ENCODE assay signal across 1 cellular context in the genomic region with DNA sequence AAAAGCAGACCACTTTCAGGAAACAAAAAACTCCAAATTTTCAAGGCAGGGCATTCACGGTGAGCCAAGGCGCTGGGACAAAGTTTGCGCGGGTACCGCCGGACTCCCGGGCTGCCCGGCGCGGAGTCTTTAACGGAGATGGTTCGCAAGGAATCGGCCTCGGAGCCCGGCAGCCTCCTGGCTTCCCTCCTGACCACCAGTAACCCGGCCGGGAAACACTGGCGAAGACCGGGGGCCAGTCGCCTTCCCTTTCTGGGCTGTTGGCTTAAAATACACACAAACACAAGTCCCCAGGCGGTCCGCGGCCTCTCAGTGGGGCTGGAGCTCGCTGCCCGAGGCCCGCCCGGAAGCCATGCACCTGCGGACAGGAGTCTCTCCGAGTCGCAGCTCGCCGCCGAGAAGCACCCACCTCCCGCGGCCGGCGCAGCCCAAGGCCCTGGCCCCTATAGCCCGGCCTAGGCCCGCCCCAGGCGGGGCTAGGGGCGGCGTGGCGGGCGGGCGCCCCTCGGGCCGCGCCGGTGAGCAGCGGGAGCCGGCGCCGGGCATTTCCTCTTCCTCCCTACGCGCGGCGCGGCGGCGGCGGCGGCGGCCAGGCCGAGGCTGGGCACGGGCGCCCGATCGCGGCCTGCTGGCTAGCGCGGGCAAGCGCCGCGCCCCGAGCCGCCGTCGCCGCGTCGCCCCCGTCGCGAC.
A peak's percentile ranks its signal among the peaks of the same experiment; 100 is the strongest.
TF ChIP-seq lines count a peak whose summit lies in the region.

No MANE protein-coding gene starts in this region.

TF ChIP-seq in K562, 482 proteins besides CTCF, POLR2A, EP300 and RAD21 (continued from another document and continues in another):
- TF ChIP-seq, protein P1, sequence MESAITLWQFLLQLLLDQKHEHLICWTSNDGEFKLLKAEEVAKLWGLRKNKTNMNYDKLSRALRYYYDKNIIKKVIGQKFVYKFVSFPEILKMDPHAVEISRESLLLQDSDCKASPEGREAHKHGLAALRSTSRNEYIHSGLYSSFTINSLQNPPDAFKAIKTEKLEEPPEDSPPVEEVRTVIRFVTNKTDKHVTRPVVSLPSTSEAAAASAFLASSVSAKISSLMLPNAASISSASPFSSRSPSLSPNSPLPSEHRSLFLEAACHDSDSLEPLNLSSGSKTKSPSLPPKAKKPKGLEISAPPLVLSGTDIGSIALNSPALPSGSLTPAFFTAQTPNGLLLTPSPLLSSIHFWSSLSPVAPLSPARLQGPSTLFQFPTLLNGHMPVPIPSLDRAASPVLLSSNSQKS (CRISPR knock-in tag; IDR thresholded peaks at IDR 0.05) = no peak
- no peak for TF ChIP-seq POU5F1 (IDR thresholded peaks at IDR 0.05; ENCODE audit: borderline replicate concordance, low read depth, low read length, partially characterized antibody)
- no peak for TF ChIP-seq TOE1 (IDR thresholded peaks at IDR 0.05; ENCODE audit: borderline replicate concordance)
- no peak for TF ChIP-seq TOE1 (CRISPR knock-in tag; IDR thresholded peaks at IDR 0.05; ENCODE audit: borderline replicate concordance, low read depth)
- TF ChIP-seq ZNF197 (CRISPR knock-in tag; IDR thresholded peaks at IDR 0.05; ENCODE audit: low read depth) = no peak
- TF ChIP-seq RBFOX2 (IDR thresholded peaks at IDR 0.05; ENCODE audit: low read depth, low read length) = peak; percentile 86
- no peak for TF ChIP-seq WHSC1 (IDR thresholded peaks at IDR 0.05; ENCODE audit: low read length)
- TF ChIP-seq PHF21A (IDR thresholded peaks at IDR 0.05; ENCODE audit: borderline replicate concordance, low read depth) = 0 out of 2 replicates have a peak, but pooled peaks have one; percentile 12
- TF ChIP-seq SETDB1 (IDR thresholded peaks at IDR 0.05; ENCODE audit: low read length) = no peak
- peak; percentile 47; the same call in 1 of the 2 replicates for TF ChIP-seq GATAD2B (IDR thresholded peaks at IDR 0.05; ENCODE audit: borderline replicate concordance)
- TF ChIP-seq, protein P2, sequence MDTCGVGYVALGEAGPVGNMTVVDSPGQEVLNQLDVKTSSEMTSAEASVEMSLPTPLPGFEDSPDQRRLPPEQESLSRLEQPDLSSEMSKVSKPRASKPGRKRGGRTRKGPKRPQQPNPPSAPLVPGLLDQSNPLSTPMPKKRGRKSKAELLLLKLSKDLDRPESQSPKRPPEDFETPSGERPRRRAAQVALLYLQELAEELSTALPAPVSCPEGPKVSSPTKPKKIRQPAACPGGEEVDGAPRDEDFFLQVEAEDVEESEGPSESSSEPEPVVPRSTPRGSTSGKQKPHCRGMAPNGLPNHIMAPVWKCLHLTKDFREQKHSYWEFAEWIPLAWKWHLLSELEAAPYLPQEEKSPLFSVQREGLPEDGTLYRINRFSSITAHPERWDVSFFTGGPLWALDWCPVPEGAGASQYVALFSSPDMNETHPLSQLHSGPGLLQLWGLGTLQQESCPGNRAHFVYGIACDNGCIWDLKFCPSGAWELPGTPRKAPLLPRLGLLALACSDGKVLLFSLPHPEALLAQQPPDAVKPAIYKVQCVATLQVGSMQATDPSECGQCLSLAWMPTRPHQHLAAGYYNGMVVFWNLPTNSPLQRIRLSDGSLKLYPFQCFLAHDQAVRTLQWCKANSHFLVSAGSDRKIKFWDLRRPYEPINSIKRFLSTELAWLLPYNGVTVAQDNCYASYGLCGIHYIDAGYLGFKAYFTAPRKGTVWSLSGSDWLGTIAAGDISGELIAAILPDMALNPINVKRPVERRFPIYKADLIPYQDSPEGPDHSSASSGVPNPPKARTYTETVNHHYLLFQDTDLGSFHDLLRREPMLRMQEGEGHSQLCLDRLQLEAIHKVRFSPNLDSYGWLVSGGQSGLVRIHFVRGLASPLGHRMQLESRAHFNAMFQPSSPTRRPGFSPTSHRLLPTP (IDR thresholded peaks at IDR 0.05; ENCODE audit: borderline replicate concordance, extremely low read depth, insufficient read length) = no peak
- no peak for TF ChIP-seq GABPB2 (CRISPR knock-in tag; conservative IDR thresholded peaks at IDR 0.05)
- TF ChIP-seq HNRNPL (IDR thresholded peaks at IDR 0.05; ENCODE audit: low read depth, low read length) = no peak
- TF ChIP-seq, protein P3, sequence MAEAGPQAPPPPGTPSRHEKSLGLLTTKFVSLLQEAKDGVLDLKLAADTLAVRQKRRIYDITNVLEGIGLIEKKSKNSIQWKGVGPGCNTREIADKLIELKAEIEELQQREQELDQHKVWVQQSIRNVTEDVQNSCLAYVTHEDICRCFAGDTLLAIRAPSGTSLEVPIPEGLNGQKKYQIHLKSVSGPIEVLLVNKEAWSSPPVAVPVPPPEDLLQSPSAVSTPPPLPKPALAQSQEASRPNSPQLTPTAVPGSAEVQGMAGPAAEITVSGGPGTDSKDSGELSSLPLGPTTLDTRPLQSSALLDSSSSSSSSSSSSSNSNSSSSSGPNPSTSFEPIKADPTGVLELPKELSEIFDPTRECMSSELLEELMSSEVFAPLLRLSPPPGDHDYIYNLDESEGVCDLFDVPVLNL (CRISPR knock-in tag; IDR thresholded peaks at IDR 0.05; ENCODE audit: low read depth) = no peak
- no peak for TF ChIP-seq NFYB (IDR thresholded peaks at IDR 0.05; ENCODE audit: extremely low read depth, insufficient read length)
- TF ChIP-seq, protein P4, sequence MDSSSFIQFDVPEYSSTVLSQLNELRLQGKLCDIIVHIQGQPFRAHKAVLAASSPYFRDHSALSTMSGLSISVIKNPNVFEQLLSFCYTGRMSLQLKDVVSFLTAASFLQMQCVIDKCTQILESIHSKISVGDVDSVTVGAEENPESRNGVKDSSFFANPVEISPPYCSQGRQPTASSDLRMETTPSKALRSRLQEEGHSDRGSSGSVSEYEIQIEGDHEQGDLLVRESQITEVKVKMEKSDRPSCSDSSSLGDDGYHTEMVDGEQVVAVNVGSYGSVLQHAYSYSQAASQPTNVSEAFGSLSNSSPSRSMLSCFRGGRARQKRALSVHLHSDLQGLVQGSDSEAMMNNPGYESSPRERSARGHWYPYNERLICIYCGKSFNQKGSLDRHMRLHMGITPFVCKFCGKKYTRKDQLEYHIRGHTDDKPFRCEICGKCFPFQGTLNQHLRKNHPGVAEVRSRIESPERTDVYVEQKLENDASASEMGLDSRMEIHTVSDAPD (CRISPR knock-in tag; IDR thresholded peaks at IDR 0.05) = no peak
- TF ChIP-seq MAZ (CRISPR knock-in tag; conservative IDR thresholded peaks at IDR 0.05 in 1 of 2, IDR thresholded peaks at IDR 0.05 in 1 of 2) = 0 out of 4 replicates have a peak, but pooled peaks of 1 of the 2 experiments have one; percentile 35
- no peak for TF ChIP-seq ZNF507 (tag; conservative IDR thresholded peaks at IDR 0.05)
- TF ChIP-seq ESRRB (CRISPR knock-in tag; IDR thresholded peaks at IDR 0.05; ENCODE audit: borderline replicate concordance) = no peak
- no peak for TF ChIP-seq ZNF644 (tag; IDR thresholded peaks at IDR 0.05; ENCODE audit: low read depth)
- TF ChIP-seq SP1 (CRISPR knock-in tag; IDR thresholded peaks at IDR 0.05) = no peak
- no peak for TF ChIP-seq NR1H2 (CRISPR knock-in tag; IDR thresholded peaks at IDR 0.05)
- no peak for TF ChIP-seq TGIF2 (CRISPR knock-in tag; IDR thresholded peaks at IDR 0.05)
- TF ChIP-seq, protein P5, sequence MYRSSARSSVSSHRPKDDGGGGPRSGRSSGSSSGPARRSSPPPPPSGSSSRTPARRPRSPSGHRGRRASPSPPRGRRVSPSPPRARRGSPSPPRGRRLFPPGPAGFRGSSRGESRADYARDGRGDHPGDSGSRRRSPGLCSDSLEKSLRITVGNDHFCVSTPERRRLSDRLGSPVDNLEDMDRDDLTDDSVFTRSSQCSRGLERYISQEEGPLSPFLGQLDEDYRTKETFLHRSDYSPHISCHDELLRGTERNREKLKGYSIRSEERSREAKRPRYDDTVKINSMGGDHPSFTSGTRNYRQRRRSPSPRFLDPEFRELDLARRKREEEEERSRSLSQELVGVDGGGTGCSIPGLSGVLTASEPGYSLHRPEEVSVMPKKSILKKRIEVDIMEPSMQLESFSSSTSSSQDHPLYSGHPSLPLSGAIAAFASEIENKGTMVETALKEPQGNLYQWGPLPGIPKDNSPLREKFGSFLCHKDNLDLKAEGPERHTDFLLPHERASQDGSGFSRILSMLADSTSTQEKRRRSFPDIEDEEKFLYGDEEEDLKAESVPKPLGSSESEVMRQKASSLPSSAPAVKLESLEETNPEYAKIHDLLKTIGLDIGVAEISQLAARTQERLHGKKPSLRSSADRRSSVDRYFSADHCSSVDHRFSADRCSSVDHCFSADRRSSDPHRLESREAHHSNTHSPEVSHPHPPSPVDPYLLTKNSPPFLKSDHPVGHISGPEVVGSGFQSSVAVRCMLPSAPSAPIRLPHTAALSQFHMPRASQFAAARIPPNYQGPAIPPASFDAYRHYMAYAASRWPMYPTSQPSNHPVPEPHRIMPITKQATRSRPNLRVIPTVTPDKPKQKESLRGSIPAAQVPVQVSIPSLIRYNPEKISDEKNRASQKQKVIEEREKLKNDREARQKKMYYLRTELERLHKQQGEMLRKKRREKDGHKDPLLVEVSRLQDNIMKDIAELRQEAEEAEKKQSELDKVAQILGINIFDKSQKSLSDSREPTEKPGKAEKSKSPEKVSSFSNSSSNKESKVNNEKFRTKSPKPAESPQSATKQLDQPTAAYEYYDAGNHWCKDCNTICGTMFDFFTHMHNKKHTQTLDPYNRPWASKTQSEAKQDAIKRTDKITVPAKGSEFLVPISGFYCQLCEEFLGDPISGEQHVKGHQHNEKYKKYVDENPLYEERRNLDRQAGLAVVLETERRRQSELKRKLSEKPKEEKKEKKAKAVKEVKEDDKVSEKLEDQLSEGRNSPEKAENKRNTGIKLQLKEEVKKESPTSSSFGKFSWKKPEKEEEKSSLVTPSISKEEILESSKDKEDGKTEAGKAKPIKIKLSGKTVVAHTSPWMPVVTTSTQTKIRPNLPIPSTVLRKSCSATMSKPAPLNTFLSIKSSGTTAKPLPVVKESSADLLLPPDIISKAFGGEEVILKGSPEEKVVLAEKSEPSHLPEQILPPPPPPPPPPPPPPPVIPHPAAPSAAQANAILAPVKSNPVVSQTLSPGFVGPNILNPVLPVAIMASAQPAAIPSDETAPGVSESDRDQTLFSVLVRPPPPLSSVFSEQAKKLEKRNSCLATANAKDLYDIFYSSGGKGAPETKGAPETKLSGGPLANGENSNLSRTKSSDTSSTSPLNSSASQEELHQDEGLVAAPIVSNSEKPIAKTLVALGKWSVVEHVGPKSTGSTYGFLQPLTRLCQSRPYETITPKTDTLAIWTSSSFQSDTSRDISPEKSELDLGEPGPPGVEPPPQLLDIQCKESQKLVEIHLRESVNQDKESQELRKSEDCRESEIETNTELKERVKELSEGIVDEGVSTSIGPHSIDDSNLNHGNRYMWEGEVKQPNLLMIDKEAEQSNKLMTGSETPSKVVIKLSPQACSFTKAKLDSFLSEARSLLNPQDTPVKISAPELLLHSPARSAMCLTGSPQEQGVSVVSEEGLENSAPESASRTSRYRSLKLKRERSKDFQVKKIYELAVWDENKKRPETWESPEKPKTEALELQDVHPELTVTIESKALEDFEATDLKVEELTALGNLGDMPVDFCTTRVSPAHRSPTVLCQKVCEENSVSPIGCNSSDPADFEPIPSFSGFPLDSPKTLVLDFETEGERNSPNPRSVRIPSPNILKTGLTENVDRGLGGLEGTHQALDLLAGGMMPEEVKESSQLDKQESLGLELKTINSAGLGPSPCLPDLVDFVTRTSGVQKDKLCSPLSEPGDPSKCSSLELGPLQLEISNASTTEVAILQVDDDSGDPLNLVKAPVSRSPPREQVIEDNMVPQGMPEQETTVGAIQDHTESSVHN (IDR thresholded peaks at IDR 0.05; ENCODE audit: borderline replicate concordance in 1 of 2, low read depth in 1 of 2) = no peak
- TF ChIP-seq ESRRA (IDR thresholded peaks at IDR 0.05; ENCODE audit: borderline replicate concordance, low read depth) = no peak
- TF ChIP-seq ZNF224 (CRISPR knock-in tag; IDR thresholded peaks at IDR 0.05) = no peak
- TF ChIP-seq, protein P6, sequence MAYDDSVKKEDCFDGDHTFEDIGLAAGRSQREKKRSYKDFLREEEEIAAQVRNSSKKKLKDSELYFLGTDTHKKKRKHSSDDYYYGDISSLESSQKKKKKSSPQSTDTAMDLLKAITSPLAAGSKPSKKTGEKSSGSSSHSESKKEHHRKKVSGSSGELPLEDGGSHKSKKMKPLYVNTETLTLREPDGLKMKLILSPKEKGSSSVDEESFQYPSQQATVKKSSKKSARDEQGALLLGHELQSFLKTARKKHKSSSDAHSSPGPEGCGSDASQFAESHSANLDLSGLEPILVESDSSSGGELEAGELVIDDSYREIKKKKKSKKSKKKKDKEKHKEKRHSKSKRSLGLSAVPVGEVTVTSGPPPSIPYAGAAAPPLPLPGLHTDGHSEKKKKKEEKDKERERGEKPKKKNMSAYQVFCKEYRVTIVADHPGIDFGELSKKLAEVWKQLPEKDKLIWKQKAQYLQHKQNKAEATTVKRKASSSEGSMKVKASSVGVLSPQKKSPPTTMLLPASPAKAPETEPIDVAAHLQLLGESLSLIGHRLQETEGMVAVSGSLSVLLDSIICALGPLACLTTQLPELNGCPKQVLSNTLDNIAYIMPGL (CRISPR knock-in tag; IDR thresholded peaks at IDR 0.05) = 0 out of 2 replicates have a peak, but pooled peaks have one; percentile 29
- no peak for TF ChIP-seq SMAD1 (IDR thresholded peaks at IDR 0.05; ENCODE audit: low read depth, low read length, partially characterized antibody)
- TF ChIP-seq ASH1L (IDR thresholded peaks at IDR 0.05; ENCODE audit: borderline replicate concordance, low read depth, partially characterized antibody) = no peak
- no peak for TF ChIP-seq ILK (tag; IDR thresholded peaks at IDR 0.05; ENCODE audit: borderline replicate concordance, low read depth)
- TF ChIP-seq, protein P7, sequence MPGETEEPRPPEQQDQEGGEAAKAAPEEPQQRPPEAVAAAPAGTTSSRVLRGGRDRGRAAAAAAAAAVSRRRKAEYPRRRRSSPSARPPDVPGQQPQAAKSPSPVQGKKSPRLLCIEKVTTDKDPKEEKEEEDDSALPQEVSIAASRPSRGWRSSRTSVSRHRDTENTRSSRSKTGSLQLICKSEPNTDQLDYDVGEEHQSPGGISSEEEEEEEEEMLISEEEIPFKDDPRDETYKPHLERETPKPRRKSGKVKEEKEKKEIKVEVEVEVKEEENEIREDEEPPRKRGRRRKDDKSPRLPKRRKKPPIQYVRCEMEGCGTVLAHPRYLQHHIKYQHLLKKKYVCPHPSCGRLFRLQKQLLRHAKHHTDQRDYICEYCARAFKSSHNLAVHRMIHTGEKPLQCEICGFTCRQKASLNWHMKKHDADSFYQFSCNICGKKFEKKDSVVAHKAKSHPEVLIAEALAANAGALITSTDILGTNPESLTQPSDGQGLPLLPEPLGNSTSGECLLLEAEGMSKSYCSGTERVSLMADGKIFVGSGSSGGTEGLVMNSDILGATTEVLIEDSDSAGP (CRISPR knock-in tag; IDR thresholded peaks at IDR 0.05) = no peak
- no peak for TF ChIP-seq ZNF146 (CRISPR knock-in tag; IDR thresholded peaks at IDR 0.05; ENCODE audit: unreplicated experiment)
- TF ChIP-seq SREBF2 (CRISPR knock-in tag; IDR thresholded peaks at IDR 0.05) = no peak
- no peak for TF ChIP-seq ETV6 (IDR thresholded peaks at IDR 0.05; ENCODE audit: borderline replicate concordance in 1 of 2, low read depth in 2 of 2, low read length in 1 of 2)
- TF ChIP-seq ETV6 (CRISPR knock-in tag; IDR thresholded peaks at IDR 0.05; ENCODE audit: borderline replicate concordance) = no peak
- TF ChIP-seq KDM5B (IDR thresholded peaks at IDR 0.05; ENCODE audit: insufficient replicate concordance, low read depth, low read length) = peak; percentile 65
